ENCODE assay signal across 8 cellular contexts in the genomic region with DNA sequence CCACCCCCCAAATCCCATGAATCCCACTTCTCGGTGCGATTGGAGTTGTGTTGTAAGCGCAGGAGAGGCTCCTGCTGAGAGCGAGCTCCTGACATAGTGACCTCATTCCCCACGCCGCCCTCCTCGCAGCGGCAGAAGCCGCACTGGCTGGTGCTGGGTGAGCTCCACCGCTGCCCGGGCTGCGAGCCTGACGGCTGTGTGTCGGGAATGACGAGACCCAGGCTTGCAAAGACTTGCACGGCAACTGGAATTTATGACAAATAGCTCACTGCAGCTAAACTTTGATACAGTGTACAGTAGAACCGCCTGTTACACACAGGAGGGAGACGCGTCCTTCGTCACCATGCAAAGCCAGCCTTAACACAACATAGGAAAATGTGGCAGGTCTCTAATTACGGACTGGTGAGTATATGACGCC.
A peak's percentile ranks its signal among the peaks of the same experiment; 100 is the strongest.
DNase-seq lines count a peak whose midpoint lies in the region; ATAC-seq and TF ChIP-seq lines count a peak whose summit lies in the region.

No MANE protein-coding gene starts in this region.

- H3K9me3 ChIP-seq in left lung (no peaks in the 10 kb centered on the region), tibial nerve (no peaks in the 10 kb centered on the region)

- no peaks in the 10 kb centered on the region for H3K36me3 Mint-ChIP-seq in T-cell

- WGBS in tibial nerve, 2 donors = 31 to 34% methylated on average over 13 to 22 of the region's 22 CpGs

- peak; percentile 94 for ATAC-seq in left lung
- ATAC-seq in GM21367 (IDR thresholded peaks at IDR 0.05; ENCODE audit: unreplicated experiment) = no peak
- no peak for ATAC-seq in activated CD4-positive, CD25-positive, alpha-beta regulatory T cell treated with anti-CD3 and anti-CD28 coated beads, Interleukin-2, amount 50 U/mL, for 24 hours
- ATAC-seq in T-cell (replicated peaks in 1 of 4) = no peak

- no peaks in the 10 kb centered on the region for H3K4me1 Mint-ChIP-seq in T-cell

- no peaks in the 10 kb centered on the region for H3K27me3 ChIP-seq in left lung
- H3K27me3 ChIP-seq in tibial nerve = no peaks in the 10 kb centered on the region

- CTCF ChIA-PET in T-cell (lab: Charles Lee) = no interaction called here

- H3K27ac ChIP-seq in coronary artery (peak overlapping the region; percentile 65 to 79), left lung (peak overlapping the region; percentile 49 to 71), tibial nerve (peak overlapping the region in 2 of 4 donors; percentile 67 to 68)

- H3K9me3 Mint-ChIP-seq in T-cell = no peaks in the 10 kb centered on the region

- H3K4me3 Mint-ChIP-seq in T-cell = no peak overlapping the region

- intact Hi-C loops in left lung (cut with DNase I) = no loop called here

- DNase-seq in AG08396 (ENCODE audit: low spot score) = peak; percentile 83
- peak; percentile 39 for DNase-seq in NCI-H1105 (lab: John Stamatoyannopoulos, UW)
- DNase-seq in coronary artery (ENCODE audit: low spot score) = peak; percentile 85
- peak; percentile 78 to 88 for DNase-seq in left lung
- DNase-seq in tibial nerve (ENCODE audit: low spot score in 2 of 2) = peak; percentile 16 to 25
- DNase-seq in T-cell = no peak

- TF ChIP-seq POLR2A in tibial nerve (IDR thresholded peaks at IDR 0.05) = no peak

- no peak for TF ChIP-seq EP300 in tibial nerve (IDR thresholded peaks at IDR 0.05)

- H3K36me3 ChIP-seq in left lung (no peaks in the 10 kb centered on the region), tibial nerve (no peaks in the 10 kb centered on the region)

- POLR2A ChIA-PET in T-cell (lab: Charles Lee) = no interaction called here

- no peak overlapping the region for H3K27ac Mint-ChIP-seq in T-cell

- H3K4me1 ChIP-seq in left lung (peaks cover 0 to 26% of the 10 kb centered on the region in 2 donors), tibial nerve (peaks cover 0 to 34% (median 10%) of the 10 kb centered on the region in 4 donors)

- TF ChIP-seq CTCF in coronary artery (IDR thresholded peaks at IDR 0.05) (no peak), left lung (IDR thresholded peaks at IDR 0.05) (no peak), tibial nerve (IDR thresholded peaks at IDR 0.05) (no peak)

- H3K4me3 ChIP-seq in coronary artery = peak overlapping the region; percentile 73
- peak overlapping the region; percentile 17 to 18 for H3K4me3 ChIP-seq in left lung
- H3K4me3 ChIP-seq in tibial nerve = peak overlapping the region; percentile 7 to 42 (median 26)

- H3K27me3 Mint-ChIP-seq in T-cell = peaks cover 0 to 11% of the 10 kb centered on the region in 2 donors

Comparison
In these comparisons a context has a peak if more than half of its experiments do, and no peak if none do; other contexts are left out.
1. DNase-seq: peak in AG08396 (single experiment), NCI-H1105 (single experiment), coronary artery (single experiment), left lung (2 of 2) and tibial nerve (2 of 2); none in T-cell (0 of 34).
2. H3K4me3 ChIP-seq: peak in every context shown above with its lines; median percentile 73 in coronary artery; 26 in tibial nerve; 18 in left lung.